8 cellular contexts compared by ENCODE assay signal in genomic region chr18:36128907-36129299, GRCh38. TPM values are rescaled to one million over a fixed set of nuclear protein-coding genes. Genes with fewer than 3 reads are reported as not detected.
DNase-seq lines count a peak whose midpoint lies in the region; ATAC-seq, FAIRE-seq and TF ChIP-seq lines count a peak whose summit lies in the region.

No MANE protein-coding gene starts in this region.

- peak; percentile 1 for ATAC-seq in activated CD4-positive, alpha-beta T cell treated with anti-CD3 and anti-CD28 coated beads for 36 hours
- peak; percentile 20 for ATAC-seq in HG03354 (IDR thresholded peaks at IDR 0.05; ENCODE audit: poor library complexity, severe bottlenecking, unreplicated experiment)
- peak; percentile 30 for ATAC-seq in GM12878
- ATAC-seq in activated CD4-positive, CD25-positive, alpha-beta regulatory T cell treated with anti-CD3 and anti-CD28 coated beads, Interleukin-2, amount 50 U/mL, for 24 hours: no peak

- intact Hi-C loops in activated CD4-positive, alpha-beta T cell treated with anti-CD3 and anti-CD28 coated beads for 36 hours (cut with DNase I, micrococcal nuclease): loop anchor here (1.0 to 5.0 kb wide), 13 partner anchors 62 to 1088 kb away; partner anchors contain the start of genes INO80C (in 2 of the 2), RMP24 (in 2 of the 2), RPRD1A (in 2 of the 2) and GALNT1 (in 1 of the 2)
- intact Hi-C loops in GM12878 (cut with micrococcal nuclease; ENCODE audit: unreplicated experiment): loop anchor here (2.0 to 5.0 kb wide), 2 partner anchors 62 to 112 kb away; partner anchors contain the start of gene RPRD1A

- in situ Hi-C loops in GM12878 (cut with MboI): no loop called here

- peak overlapping the region; percentile 92 for H3K4me3 Mint-ChIP-seq in activated CD4-positive, alpha-beta T cell treated with anti-CD3 and anti-CD28 coated beads for 36 hours

- peak overlapping the region in 1 of 2 experiments; percentile 66 for H3K4ac ChIP-seq in mesenchymal stem cell (ENCODE audit: low read depth in 1 of 2, low read length in 2 of 2)

- no peak overlapping the region for H2BK15ac ChIP-seq in mesenchymal stem cell (ENCODE audit: low read depth, poor library complexity, severe bottlenecking)

- 0 out of 2 replicates have a peak, but pooled peaks have one; percentile 19 for TF ChIP-seq POLR2A in GM12878 (IDR thresholded peaks at IDR 0.05; ENCODE audit: low read depth, low read length)

- no TSS peak for BruUV-seq in GM12878 (replicated peaks; lab: Mats Ljungman, UMichigan)

- peak overlapping the region; percentile 99 for H3K9ac ChIP-seq in GM12878 (ENCODE audit: control insufficient read depth, insufficient read depth, low read length)
- peak overlapping the region; percentile 97 for H3K9ac ChIP-seq in mesenchymal stem cell (ENCODE audit: low read length)

- H3K27ac Mint-ChIP-seq in activated CD4-positive, alpha-beta T cell treated with anti-CD3 and anti-CD28 coated beads for 36 hours: peak overlapping the region; percentile 63

- H3K36me3 Mint-ChIP-seq in activated CD4-positive, alpha-beta T cell treated with anti-CD3 and anti-CD28 coated beads for 36 hours (ENCODE audit: low read depth): peaks cover 38% of the 10 kb centered on the region

- TF ChIP-seq RAD21 in GM12878 (IDR thresholded peaks at IDR 0.05; ENCODE audit: insufficient read depth, low read depth, low read length): no peak

- no peak for FAIRE-seq in GM12878 (lab: Jason Lieb, UNC)

- no peak for TF ChIP-seq EP300 in GM12878 (IDR thresholded peaks at IDR 0.05; ENCODE audit: borderline replicate concordance in 1 of 2, control insufficient read depth in 1 of 2, low read depth in 2 of 2, low read length in 2 of 2)

- H3K4me1 Mint-ChIP-seq in activated CD4-positive, alpha-beta T cell treated with anti-CD3 and anti-CD28 coated beads for 36 hours: peaks cover 54% of the 10 kb centered on the region

- H2AFZ ChIP-seq in GM12878 (ENCODE audit: control insufficient read depth, low read depth, low read length) (peak overlapping the region; percentile 98), mesenchymal stem cell (ENCODE audit: low read depth, low read length) (peak overlapping the region; percentile 73)

- peaks cover 61% of the 10 kb centered on the region for H3K79me2 ChIP-seq in GM12878 (ENCODE audit: control insufficient read depth, insufficient read depth, low read length)

- H3K23ac ChIP-seq in mesenchymal stem cell (ENCODE audit: low read length in 2 of 2): peak overlapping the region in 1 of 2 experiments; percentile 6

- H4K20me1 ChIP-seq in GM12878 (ENCODE audit: control insufficient read depth, insufficient read depth): no peaks in the 10 kb centered on the region

- no peaks in the 10 kb centered on the region for H3K9me3 Mint-ChIP-seq in activated CD4-positive, alpha-beta T cell treated with anti-CD3 and anti-CD28 coated beads for 36 hours (ENCODE audit: low read depth)

- H3K79me1 ChIP-seq in mesenchymal stem cell (replicated peaks; ENCODE audit: low read length, poor library complexity, severe bottlenecking): peaks cover 12% of the 10 kb centered on the region

- no peak overlapping the region for H2BK5ac ChIP-seq in mesenchymal stem cell (ENCODE audit: low read depth, low read length, poor library complexity, severe bottlenecking)

- no peaks in the 10 kb centered on the region; a peak in 1 of 4 replicates for H3K36me3 ChIP-seq in GM12878 (ENCODE audit: control insufficient read depth in 2 of 2, insufficient read depth in 2 of 2, low read length in 1 of 2)
- H3K36me3 ChIP-seq in mesenchymal stem cell (ENCODE audit: control insufficient read depth in 1 of 2, insufficient read depth in 2 of 2, low read depth in 1 of 2, low read length in 2 of 2): peaks cover 5 to 28% of the 10 kb centered on the region in 2 experiments

- SMC1A ChIA-PET in GM12878 (lab: Charles Lee; ENCODE audit: uncharacterized antibody, unreplicated experiment): interaction anchor here (0.8 to 1.2 kb wide), 3 partner anchors 21 to 107 kb away, joined by 3 read pairs; no protein-coding TSS in a partner anchor

- H3K4me2 ChIP-seq in GM12878 (ENCODE audit: control insufficient read depth, insufficient read depth) (peak overlapping the region; percentile 64), mesenchymal stem cell (ENCODE audit: low read length, poor library complexity, severe bottlenecking) (peak overlapping the region; percentile 83)

- RAD21 ChIA-PET in GM12878 (lab: Charles Lee; ENCODE audit: unreplicated experiment): interaction anchor here (0.6 to 3.3 kb wide), 5 partner anchors 33 to 314 kb away, joined by 3 to 11 read pairs (median 5); no protein-coding TSS in a partner anchor

- H3K27ac ChIP-seq in GM12878 (ENCODE audit: control insufficient read depth, insufficient read depth): peak overlapping the region; percentile 98
- peak overlapping the region; percentile 15 for H3K27ac ChIP-seq in mesenchymal stem cell (ENCODE audit: low read length, poor library complexity, severe bottlenecking)

- H3K14ac ChIP-seq in mesenchymal stem cell (ENCODE audit: low read length in 2 of 2): peak overlapping the region in 1 of 2 experiments; percentile 62

- H3K18ac ChIP-seq in mesenchymal stem cell (ENCODE audit: low read depth in 1 of 2, low read length in 2 of 2): peak overlapping the region; percentile 45 to 62

- no peak overlapping the region for H4K91ac ChIP-seq in mesenchymal stem cell (ENCODE audit: low read length)

- H3K4me1 ChIP-seq in GM12878 (ENCODE audit: control insufficient read depth, insufficient read depth, low read length) (peaks cover 7% of the 10 kb centered on the region; the same call in 1 of the 2 replicates), mesenchymal stem cell (ENCODE audit: control insufficient read depth, insufficient read depth, low read depth, low read length) (peaks cover 16% of the 10 kb centered on the region)

- no peak for DNase-seq in activated CD4-positive, alpha-beta T cell treated with anti-CD3 and anti-CD28 coated beads for 36 hours
- no peak for DNase-seq in activated CD4-positive, alpha-beta T cell treated with anti-CD3 and anti-CD28 coated beads for 48 hours
- DNase-seq in GM12878 (ENCODE audit: low read depth, low spot score) (no peak), mesenchymal stem cell (no peak), amniotic stem cell (lab: John Stamatoyannopoulos, UW) (no peak), NCI-H82 treated with DMSO at 0.1 percent for 48 hours (lab: John Stamatoyannopoulos, UW; ENCODE audit: unreplicated experiment) (no peak)

- POLR2A ChIA-PET in activated CD4-positive, alpha-beta T cell treated with anti-CD3 and anti-CD28 coated beads for 36 hours (lab: Charles Lee): interaction anchor here (0.8 kb wide), 1 partner anchor 699 kb away, joined by 4 read pairs; no protein-coding TSS in a partner anchor
- POLR2A ChIA-PET in GM12878 (lab: Charles Lee): interaction anchor here (0.6 to 2.4 kb wide), 6 partner anchors 9 to 229 kb away, joined by 3 to 7 read pairs (median 4); partner anchors contain the start of genes RMP24 and RPRD1A

- H3K4me3 ChIP-seq in GM12878 (peak overlapping the region; percentile 85), mesenchymal stem cell (ENCODE audit: insufficient read depth in 1 of 2, low read depth in 1 of 2, low read length in 2 of 2) (peak overlapping the region; percentile 74 to 100)

- WGBS in GM12878 (ENCODE audit: insufficient coverage, insufficient replicate concordance, low lambda C conversion rate, missing lambda C conversion rate): 1% methylated on average over 33 of the region's 37 CpGs
- WGBS in mesenchymal stem cell: 1% methylated on average over 37 of the region's 37 CpGs

- peaks cover 3% of the 10 kb centered on the region; the same call in 2 of the 3 replicates for H3K9me3 ChIP-seq in GM12878 (replicated peaks; ENCODE audit: control insufficient read depth, insufficient read depth, low read length)
- H3K9me3 ChIP-seq in mesenchymal stem cell (ENCODE audit: control insufficient read depth, low read length): no peaks in the 10 kb centered on the region

- H2BK120ac ChIP-seq in mesenchymal stem cell (ENCODE audit: low read depth, low read length): no peak overlapping the region

- no peak overlapping the region for H2AK5ac ChIP-seq in mesenchymal stem cell (ENCODE audit: low read length, severe bottlenecking)

- H4K8ac ChIP-seq in mesenchymal stem cell (ENCODE audit: low read length): no peak overlapping the region

- TF ChIP-seq CTCF in GM12878 (IDR thresholded peaks at IDR 0.05 in 2 of 3, conservative IDR thresholded peaks at IDR 0.05 in 1 of 3; ENCODE audit: control insufficient read depth in 2 of 3, extremely low read depth in 1 of 3, insufficient read depth in 1 of 3, low read depth in 3 of 3, low read length in 3 of 3): no peak

- H2BK12ac ChIP-seq in mesenchymal stem cell (ENCODE audit: low read length in 2 of 2): peak overlapping the region in 1 of 2 experiments; percentile 66

- CTCF ChIA-PET in activated CD4-positive, alpha-beta T cell treated with anti-CD3 and anti-CD28 coated beads for 36 hours (lab: Charles Lee): interaction anchor here (0.6 to 1.5 kb wide), 6 partner anchors 9 to 530 kb away, joined by 3 to 4 read pairs (median 3); no protein-coding TSS in a partner anchor
- CTCF ChIA-PET in GM12878 (lab: Yijun Ruan, JAX): interaction anchor here (0.6 to 4.2 kb wide), 6 partner anchors 9 to 265 kb away, joined by 3 to 20 read pairs (median 6); no protein-coding TSS in a partner anchor

- H3K27me3 Mint-ChIP-seq in activated CD4-positive, alpha-beta T cell treated with anti-CD3 and anti-CD28 coated beads for 36 hours: no peaks in the 10 kb centered on the region

- H3K27me3 ChIP-seq in GM12878 (replicated peaks in 1 of 2; ENCODE audit: control insufficient read depth in 2 of 2, insufficient read depth in 2 of 2, low read length in 1 of 2): no peaks in the 10 kb centered on the region
- no peaks in the 10 kb centered on the region for H3K27me3 ChIP-seq in mesenchymal stem cell (ENCODE audit: control insufficient read depth in 1 of 2, insufficient read depth in 1 of 2, low read length in 2 of 2)

RNA-seq across cellular contexts. Expression of gene SLC39A6, which starts 0.2 kb away (rescaled TPM):
- 10 to 100 TPM; 23.9 to 28.6 TPM for total RNA-seq in activated CD4-positive, alpha-beta T cell treated with anti-CD3 and anti-CD28 coated beads for 36 hours
- total RNA-seq in GM12878 (2013; cell fraction: nucleolus; rRNA removed): 49.7 and 61.2 TPM in 2 replicates
- total RNA-seq in GM12878 (2014; rRNA removed): 53.3 and 58.1 TPM in 2 replicates
- 54.8 and 54.9 TPM in 2 replicates for total RNA-seq in GM12878 (2014; rRNA removed; fragmentation: Illumina TruSeq; extraction: Trizol)
- 31.5 and 31.8 TPM in 2 replicates for total RNA-seq in GM12878 (2021)
- polyA plus RNA-seq in GM12878 (2011; ENCODE audit: low read depth): 22.7 TPM
- polyA plus RNA-seq in GM12878 (2011; rRNA removed): 65.1 and 65.9 TPM in 2 replicates
- 37.4 and 45.2 TPM in 2 replicates for polyA plus RNA-seq in GM12878 (2011; cell fraction: cytosol; rRNA removed)
- polyA plus RNA-seq in GM12878 (2011; cell fraction: nucleus; rRNA removed): 27.5 and 31.7 TPM in 2 replicates
- polyA plus RNA-seq in GM12878 (2012): 20.1 and 22.9 TPM in 2 replicates
- 51.5 and 60.6 TPM in 2 replicates for polyA plus RNA-seq in GM12878 (2014; fragmentation: Illumina TruSeq; extraction: Trizol)
- polyA plus RNA-seq in GM12878 (2014; fragmentation: Nextera tagmentation; extraction: Ambion mirVana): 10 to 100 TPM; 12.4 to 19.5 TPM
- polyA plus RNA-seq in GM12878 (2014; rRNA removed): 27.7 and 34.1 TPM in 2 replicates
- 10 to 100 TPM; 38.7 to 43.9 TPM for polyA plus RNA-seq in GM12878 (2016; fragmentation: Nextera tagmentation; extraction: Ambion mirVana)
- 66.1 and 89.0 TPM in 2 replicates for polyA minus RNA-seq in GM12878 (2011; rRNA and poly(A)+ RNA removed)
- polyA minus RNA-seq in GM12878 (2011; cell fraction: cytosol; rRNA and poly(A)+ RNA removed): 13.1 and 16.2 TPM in 2 replicates
- polyA minus RNA-seq in GM12878 (2011; cell fraction: nucleus; rRNA and poly(A)+ RNA removed): 10.6 and 15.5 TPM in 2 replicates
- 155 TPM for polyA plus RNA-seq in mesenchymal stem cell (2013, experiment 1 of 2)
- polyA plus RNA-seq in mesenchymal stem cell (2013, experiment 2 of 2): 158 TPM

RNA-seq across cellular contexts. Expression of gene ELP2, which starts 0.8 kb away (rescaled TPM):
- total RNA-seq in activated CD4-positive, alpha-beta T cell treated with anti-CD3 and anti-CD28 coated beads for 36 hours: 100 to 1,000 TPM in 1 of 2 experiments, 10 to 100 TPM in 1; 76.5 to 114 TPM
- 502 and 522 TPM in 2 replicates for total RNA-seq in GM12878 (2013; cell fraction: nucleolus; rRNA removed)
- total RNA-seq in GM12878 (2014; rRNA removed): 117 and 145 TPM in 2 replicates
- 58.9 and 59.8 TPM in 2 replicates for total RNA-seq in GM12878 (2014; rRNA removed; fragmentation: Illumina TruSeq; extraction: Trizol)
- total RNA-seq in GM12878 (2021): 88.8 and 92.8 TPM in 2 replicates
- polyA plus RNA-seq in GM12878 (2011; ENCODE audit: low read depth): 85.1 TPM
- polyA plus RNA-seq in GM12878 (2011; rRNA removed): 134 and 180 TPM in 2 replicates
- polyA plus RNA-seq in GM12878 (2011; cell fraction: cytosol; rRNA removed): 57.9 and 70.0 TPM in 2 replicates
- polyA plus RNA-seq in GM12878 (2011; cell fraction: nucleus; rRNA removed): 110 and 124 TPM in 2 replicates
- polyA plus RNA-seq in GM12878 (2012): 98.3 and 108 TPM in 2 replicates
- polyA plus RNA-seq in GM12878 (2014; fragmentation: Illumina TruSeq; extraction: Trizol): 56.9 and 73.2 TPM in 2 replicates
- 10 to 100 TPM; 90.6 to 90.7 TPM for polyA plus RNA-seq in GM12878 (2014; fragmentation: Nextera tagmentation; extraction: Ambion mirVana)
- 58.4 and 65.5 TPM in 2 replicates for polyA plus RNA-seq in GM12878 (2014; rRNA removed)
- polyA plus RNA-seq in GM12878 (2016; fragmentation: Nextera tagmentation; extraction: Ambion mirVana): 10 to 100 TPM; 76.9 to 86.4 TPM
- 139 and 161 TPM in 2 replicates for polyA minus RNA-seq in GM12878 (2011; rRNA and poly(A)+ RNA removed)
- 40.2 and 47.3 TPM in 2 replicates for polyA minus RNA-seq in GM12878 (2011; cell fraction: cytosol; rRNA and poly(A)+ RNA removed)
- 111 and 131 TPM in 2 replicates for polyA minus RNA-seq in GM12878 (2011; cell fraction: nucleus; rRNA and poly(A)+ RNA removed)
- 69.9 TPM for polyA plus RNA-seq in mesenchymal stem cell (2013, experiment 1 of 2)
- 67.5 TPM for polyA plus RNA-seq in mesenchymal stem cell (2013, experiment 2 of 2)

RNA-seq across cellular contexts. Expression of gene MOCOS, which starts 58.4 kb away (rescaled TPM):
- under 1 TPM; 0.07 to 0.11 TPM for total RNA-seq in activated CD4-positive, alpha-beta T cell treated with anti-CD3 and anti-CD28 coated beads for 36 hours
- total RNA-seq in GM12878 (2013; cell fraction: nucleolus; rRNA removed): 0.19 TPM in 1 of 2 replicates, not detected in the other
- total RNA-seq in GM12878 (2014; rRNA removed): 0.34 and 0.49 TPM in 2 replicates
- 0.31 and 0.41 TPM in 2 replicates for total RNA-seq in GM12878 (2014; rRNA removed; fragmentation: Illumina TruSeq; extraction: Trizol)
- 0.35 and 0.38 TPM in 2 replicates for total RNA-seq in GM12878 (2021)
- polyA plus RNA-seq in GM12878 (2011; ENCODE audit: low read depth): 0.04 TPM
- polyA plus RNA-seq in GM12878 (2011; rRNA removed): 0.56 and 1.1 TPM in 2 replicates
- 0.28 and 0.30 TPM in 2 replicates for polyA plus RNA-seq in GM12878 (2011; cell fraction: cytosol; rRNA removed)
- 0.25 and 0.29 TPM in 2 replicates for polyA plus RNA-seq in GM12878 (2011; cell fraction: nucleus; rRNA removed)
- 0.04 and 0.13 TPM in 2 replicates for polyA plus RNA-seq in GM12878 (2012)
- 0.21 and 0.24 TPM in 2 replicates for polyA plus RNA-seq in GM12878 (2014; fragmentation: Illumina TruSeq; extraction: Trizol)
- polyA plus RNA-seq in GM12878 (2014; fragmentation: Nextera tagmentation; extraction: Ambion mirVana): under 1 TPM; 0.16 to 0.26 TPM
- polyA plus RNA-seq in GM12878 (2014; rRNA removed): 0.46 and 0.58 TPM in 2 replicates
- polyA plus RNA-seq in GM12878 (2016; fragmentation: Nextera tagmentation; extraction: Ambion mirVana): under 1 TPM; 0.25 to 0.47 TPM
- 0.15 and 0.52 TPM in 2 replicates for polyA minus RNA-seq in GM12878 (2011; rRNA and poly(A)+ RNA removed)
- polyA minus RNA-seq in GM12878 (2011; cell fraction: cytosol; rRNA and poly(A)+ RNA removed): 0.40 and 0.73 TPM in 2 replicates
- polyA minus RNA-seq in GM12878 (2011; cell fraction: nucleus; rRNA and poly(A)+ RNA removed): 0.24 and 0.38 TPM in 2 replicates
- 0.70 TPM for polyA plus RNA-seq in mesenchymal stem cell (2013, experiment 1 of 2)
- polyA plus RNA-seq in mesenchymal stem cell (2013, experiment 2 of 2): 0.68 TPM

Comparison
In these comparisons a context has a peak if more than half of its experiments do, and no peak if none do; other contexts are left out.
1. ATAC-seq: peak in activated CD4-positive, alpha-beta T cell treated with anti-CD3 and anti-CD28 coated beads for 36 hours (single experiment), HG03354 (single experiment) and GM12878 (single experiment); none in activated CD4-positive, CD25-positive, alpha-beta regulatory T cell treated with anti-CD3 and anti-CD28 coated beads, Interleukin-2, amount 50 U/mL, for 24 hours (0 of 2).